Comparison of ENCODE assay signal across 2 cellular contexts in genomic region chrX:24262309-24262708, GRCh38.
TF ChIP-seq lines count a peak whose summit lies in the region.

No MANE protein-coding gene starts in this region.

TF ChIP-seq in WTC11, 78 proteins besides CTCF, POLR2A, EP300 and RAD21:
- TF ChIP-seq MAX (CRISPR knock-in tag; IDR thresholded peaks at IDR 0.05) = no peak
- peak; percentile 46; the same call in 1 of the 2 replicates for TF ChIP-seq ZNF121 (CRISPR knock-in tag; IDR thresholded peaks at IDR 0.05)
- no peak for TF ChIP-seq ZBTB21 (CRISPR knock-in tag; IDR thresholded peaks at IDR 0.05; ENCODE audit: borderline replicate concordance)

TF ChIP-seq in K562, 482 proteins besides CTCF, POLR2A, EP300 and RAD21:
- no peak for TF ChIP-seq ARID4B (CRISPR knock-in tag; IDR thresholded peaks at IDR 0.05)
- peak; percentile 72; the same call in 1 of the 2 replicates for TF ChIP-seq ZNF121 (CRISPR knock-in tag; conservative IDR thresholded peaks at IDR 0.05)
TF ChIP-seq in K562: peak in this region for 1.
